19 cellular contexts compared by ENCODE assay signal in genomic region chr17:45889579-45889978, GRCh38. TPM values are rescaled to one million over a fixed set of nuclear protein-coding genes. Genes with fewer than 3 reads are reported as not detected.
DNase-seq lines count a peak whose midpoint lies in the region; ATAC-seq, FAIRE-seq and TF ChIP-seq lines count a peak whose summit lies in the region.
"Had no signal": no experiment of that assay in that cellular context is flagged by ENCODE, and none has a peak within 500 bp of the region (broad histone marks: within the 10 kb centered on the region; RNA-seq: fewer than 3 reads in every experiment).

No MANE protein-coding gene starts in this region.

- H4K20me1 ChIP-seq in H1 (replicated peaks in 1 of 2; ENCODE audit: control insufficient read depth in 1 of 2, insufficient read depth in 2 of 2, low read length in 2 of 2): no peaks in the 10 kb centered on the region

- no peak overlapping the region for H3K27ac Mint-ChIP-seq in osteocyte (ENCODE audit: unreplicated experiment)
- H3K27ac Mint-ChIP-seq: nephron had no signal

- no peak for ATAC-seq in HG02981 (IDR thresholded peaks at IDR 0.05; ENCODE audit: unreplicated experiment)

- no peak overlapping the region for H3K27ac ChIP-seq in H1 (ENCODE audit: low read depth, low read length)
- H3K27ac ChIP-seq: A549, GM23248, thoracic aorta had no signal

- no peak overlapping the region for H3K14ac ChIP-seq in H1 (ENCODE audit: insufficient read length)

- TF ChIP-seq EP300 in H1 (IDR thresholded peaks at IDR 0.05; ENCODE audit: borderline replicate concordance in 1 of 2, low read depth in 2 of 2, low read length in 2 of 2): no peak

- no peak overlapping the region for H3K4me3 ChIP-seq in H1 (ENCODE audit: extremely low read depth in 1 of 4, insufficient read depth in 2 of 4, low read depth in 3 of 4, low read length in 4 of 4)
- H3K4me3 ChIP-seq: A549, GM23248, thoracic aorta had no signal

- H3K79me1 ChIP-seq in H1 (ENCODE audit: low read depth, low read length): no peaks in the 10 kb centered on the region

- no peak overlapping the region for H2BK12ac ChIP-seq in H1 (ENCODE audit: low read depth, low read length)

- peaks cover 4% of the 10 kb centered on the region for H3K4me1 Mint-ChIP-seq in osteocyte (ENCODE audit: unreplicated experiment)

- no peaks in the 10 kb centered on the region for H3K36me3 ChIP-seq in H1 (ENCODE audit: control insufficient read depth in 2 of 4, insufficient read depth in 4 of 4, low read length in 3 of 4)
- H3K36me3 ChIP-seq: thoracic aorta had no signal

- no peaks in the 10 kb centered on the region for H3K9me3 Mint-ChIP-seq in osteocyte (ENCODE audit: unreplicated experiment)
- H3K9me3 Mint-ChIP-seq: nephron had no signal

- H2AFZ ChIP-seq in H1 (ENCODE audit: low read length): no peak overlapping the region
- H2AFZ ChIP-seq: GM23248 had no signal

- no peak for TF ChIP-seq POLR2A in H1 (IDR thresholded peaks at IDR 0.05; ENCODE audit: control extremely low read depth in 1 of 2, low read depth in 2 of 2, low read length in 2 of 2)

- peaks cover 26% of the 10 kb centered on the region for H3K27me3 Mint-ChIP-seq in osteocyte (ENCODE audit: unreplicated experiment)

- peaks cover 2 to 14% (median 11%) of the 10 kb centered on the region in 4 experiments for H3K27me3 ChIP-seq in H1 (replicated peaks in 1 of 4; ENCODE audit: control insufficient read depth in 3 of 4, extremely low read depth in 1 of 4, insufficient read depth in 3 of 4, low read length in 3 of 4)

- H3K9me3 ChIP-seq in H1 (ENCODE audit: insufficient read depth in 2 of 2, low read depth in 1 of 2, low read length in 1 of 2): no peaks in the 10 kb centered on the region
- H3K9me3 ChIP-seq: A549, thoracic aorta had no signal

- no peaks in the 10 kb centered on the region for H3K79me2 ChIP-seq in H1 (ENCODE audit: control insufficient read depth in 1 of 2, insufficient read depth in 2 of 2, low read length in 2 of 2)

- no peak overlapping the region for H4K5ac ChIP-seq in H1 (ENCODE audit: insufficient read length, low read depth, low read length)

- H3K36me3 Mint-ChIP-seq in osteocyte (ENCODE audit: unreplicated experiment): no peaks in the 10 kb centered on the region

- H3K56ac ChIP-seq in H1 (replicated peaks; ENCODE audit: insufficient read length, low read depth, low read length): no peak overlapping the region

- H3K23ac ChIP-seq in H1 (ENCODE audit: insufficient read length): no peak overlapping the region

- H3K23me2 ChIP-seq in H1 (ENCODE audit: low read depth, low read length): peaks cover 5% of the 10 kb centered on the region; the same call in 1 of the 2 replicates

- WGBS in H1 (ENCODE audit: extremely low coverage in 1 of 2, insufficient coverage in 1 of 2, insufficient read length in 1 of 2, insufficient replicate concordance in 2 of 2, low coverage in 1 of 2, low lambda C conversion rate in 2 of 2, missing lambda C conversion rate in 1 of 2), 2 experiments: 60% methylated on average over 4 of the region's 4 CpGs; no CpG with 5 or more reads in 1 of the 2 experiments

- peak; percentile 39 to 53 for TF ChIP-seq RAD21 in H1 (IDR thresholded peaks at IDR 0.05 in 1 of 2, conservative IDR thresholded peaks at IDR 0.05 in 1 of 2; ENCODE audit: low read depth in 2 of 2, low read length in 2 of 2)

- DNase-seq in NCI-H748 (lab: John Stamatoyannopoulos, UW; ENCODE audit: unreplicated experiment) (peak; percentile 21), NCI-H748 treated with DMSO at 0.1 percent for 48 hours (lab: John Stamatoyannopoulos, UW) (no peak), H1 (ENCODE audit: low read depth in 1 of 2, low spot score in 2 of 2) (no peak), osteocyte (ENCODE audit: extremely low spot score, unreplicated experiment) (no peak), SW 1271 (lab: John Stamatoyannopoulos, UW) (no peak), GM10266 (ENCODE audit: extremely low spot score) (no peak)
- DNase-seq: anterior cingulate cortex; C1 segment of cervical spinal cord; GM23248; MV-4-11; NCI-H2107; NCI-H774; stimulated activated CD4-positive, alpha-beta T cell treated with anti-CD3 and anti-CD28 coated beads, Interleukin-12 subunit alpha, Interleukin-12 subunit beta, amount 100 ng/mL, for 4 hours had no signal

- no peak overlapping the region for H3K9ac ChIP-seq in H1 (replicated peaks in 1 of 4; ENCODE audit: extremely low read depth in 1 of 4, low read depth in 3 of 4, low read length in 3 of 4)
- H3K9ac ChIP-seq: GM23248 had no signal

- H3K4me3 Mint-ChIP-seq in osteocyte (ENCODE audit: unreplicated experiment): no peak overlapping the region
- H3K4me3 Mint-ChIP-seq: nephron had no signal

- CTCF ChIA-PET in H1 (lab: Charles Lee; ENCODE audit: partially characterized antibody): interaction anchor here (0.9 to 1.4 kb wide), 3 partner anchors 11 to 24 kb away, joined by 3 to 5 read pairs (median 3); no protein-coding TSS in a partner anchor

- H3K4ac ChIP-seq in H1 (replicated peaks; ENCODE audit: insufficient read length, low read depth, low read length): no peak overlapping the region

- no peaks in the 10 kb centered on the region; a peak in 1 of 7 replicates for H3K4me1 ChIP-seq in H1 (replicated peaks in 1 of 4; ENCODE audit: control insufficient read depth in 3 of 4, insufficient read depth in 4 of 4, low read length in 3 of 4)

- H3K4me2 ChIP-seq in H1 (ENCODE audit: insufficient read depth in 1 of 2, low read depth in 2 of 2, low read length in 2 of 2): no peak overlapping the region
- H3K4me2 ChIP-seq: A549 had no signal

- H2BK15ac ChIP-seq in H1 (ENCODE audit: low read length): no peak overlapping the region

- no peak overlapping the region for H4K8ac ChIP-seq in H1 (ENCODE audit: extremely low read depth, insufficient read depth, low read length)

- H2BK5ac ChIP-seq in H1 (ENCODE audit: low read depth, low read length): no peak overlapping the region

- H2AK5ac ChIP-seq in H1 (ENCODE audit: low read depth, low read length): no peak overlapping the region

- H3K18ac ChIP-seq in H1 (ENCODE audit: extremely low read depth, low read length): no peak overlapping the region

- H4K91ac ChIP-seq in H1 (replicated peaks; ENCODE audit: insufficient read length, low read length): no peak overlapping the region

- FAIRE-seq in H1 (lab: Jason Lieb, UNC): no peak
- FAIRE-seq: A549, RCC 7860 had no signal

- H2BK20ac ChIP-seq in H1 (ENCODE audit: low read length): no peak overlapping the region

- no peak overlapping the region for H2BK120ac ChIP-seq in H1 (replicated peaks; ENCODE audit: low read depth, low read length)

- TF ChIP-seq CTCF in LNCAP (IDR thresholded peaks at IDR 0.05) (peak; percentile 14; the same call in 1 of the 2 replicates), H1 (IDR thresholded peaks at IDR 0.05; ENCODE audit: control extremely low read depth in 1 of 3, insufficient read depth in 1 of 3, low read depth in 1 of 3, low read length in 3 of 3) (peak; percentile 56 to 80 (median 69)), osteocyte (IDR thresholded peaks at IDR 0.05) (peak; percentile 21), GM10266 (IDR thresholded peaks at IDR 0.05; ENCODE audit: control insufficient read depth, insufficient read depth, low read depth, missing control alignments) (no peak)

- POLR2A ChIA-PET in H1 (lab: Charles Lee; ENCODE audit: partially characterized antibody): no interaction called here

TF ChIP-seq in H1, 55 proteins besides CTCF, POLR2A, EP300 and RAD21:
- TF ChIP-seq RXRA (IDR thresholded peaks at IDR 0.05; ENCODE audit: insufficient read depth, low read depth, low read length) (no peak), SP1 (IDR thresholded peaks at IDR 0.05; ENCODE audit: low read depth, low read length) (no peak), TBP (IDR thresholded peaks at IDR 0.05; ENCODE audit: low read depth, low read length) (no peak), POU5F1 (IDR thresholded peaks at IDR 0.05; ENCODE audit: low read depth, low read length) (no peak), TAF7 (optimal IDR thresholded peaks at IDR 0.05; ENCODE audit: borderline replicate concordance, low read depth, low read length) (no peak), BRCA1 (IDR thresholded peaks at IDR 0.05; ENCODE audit: low read depth, low read length) (no peak), SRF (IDR thresholded peaks at IDR 0.05; ENCODE audit: low read depth, low read length) (no peak), KDM4A (IDR thresholded peaks at IDR 0.05; ENCODE audit: low read depth, low read length, severe bottlenecking) (no peak), MAX (IDR thresholded peaks at IDR 0.05) (no peak)

RNA-seq across cellular contexts. Expression of gene MAPT, which starts 4.8 kb away (rescaled TPM):
- 1.7 and 2.4 TPM in 2 replicates for total RNA-seq in H1 (2021; fragmentation: NEBNext Ultra II Directional; extraction: Animal tissue kit (Norgen Biotek cat#: 25700))
- polyA plus RNA-seq in H1 (2011; rRNA removed): 0.54 and 1.0 TPM in 2 replicates
- polyA plus RNA-seq in H1 (2011; cell fraction: cytosol; rRNA removed): 0.57 TPM
- polyA plus RNA-seq in H1 (2011; cell fraction: nucleus; rRNA removed): 1.1 TPM
- polyA plus RNA-seq in H1 (2012, experiment 1 of 2): 0.88 to 1.4 TPM (median 1.3 TPM) in 4 replicates
- polyA plus RNA-seq in H1 (2012, experiment 2 of 2): 0.83 TPM
- 0.93 TPM for polyA plus RNA-seq in H1 (2013, experiment 1 of 2)
- 0.99 TPM for polyA plus RNA-seq in H1 (2013, experiment 2 of 2)
- polyA minus RNA-seq in H1 (2011; rRNA and poly(A)+ RNA removed): 0.29 and 0.38 TPM in 2 replicates
- polyA minus RNA-seq in H1 (2011; cell fraction: cytosol; rRNA and poly(A)+ RNA removed): 0.22 TPM
- polyA minus RNA-seq in H1 (2011; cell fraction: nucleus; rRNA and poly(A)+ RNA removed): 0.60 TPM
- 1.1 and 1.6 TPM in 2 replicates for total RNA-seq in osteocyte
- total RNA-seq: GM23248 had no signal

RNA-seq across cellular contexts. Expression of gene SPPL2C, which starts 44.9 kb away (rescaled TPM):
- not detected in 2 replicates for total RNA-seq in H1 (2021; fragmentation: NEBNext Ultra II Directional; extraction: Animal tissue kit (Norgen Biotek cat#: 25700))
- polyA plus RNA-seq in H1 (2011; rRNA removed): not detected in 2 replicates
- polyA plus RNA-seq in H1 (2011; cell fraction: cytosol; rRNA removed): not detected
- not detected for polyA plus RNA-seq in H1 (2011; cell fraction: nucleus; rRNA removed)
- not detected in 4 replicates for polyA plus RNA-seq in H1 (2012, experiment 1 of 2)
- not detected for polyA plus RNA-seq in H1 (2012, experiment 2 of 2)
- polyA plus RNA-seq in H1 (2013, experiment 1 of 2): not detected
- not detected for polyA plus RNA-seq in H1 (2013, experiment 2 of 2)
- not detected in 2 replicates for polyA minus RNA-seq in H1 (2011; rRNA and poly(A)+ RNA removed)
- not detected for polyA minus RNA-seq in H1 (2011; cell fraction: cytosol; rRNA and poly(A)+ RNA removed)
- not detected for polyA minus RNA-seq in H1 (2011; cell fraction: nucleus; rRNA and poly(A)+ RNA removed)
- not detected in 2 replicates for total RNA-seq in osteocyte
- total RNA-seq: GM23248, thoracic aorta had no signal
- polyA plus RNA-seq: A549, GM23248 had no signal
